ENCODE assay signal across 26 cellular contexts in the genomic region with DNA sequence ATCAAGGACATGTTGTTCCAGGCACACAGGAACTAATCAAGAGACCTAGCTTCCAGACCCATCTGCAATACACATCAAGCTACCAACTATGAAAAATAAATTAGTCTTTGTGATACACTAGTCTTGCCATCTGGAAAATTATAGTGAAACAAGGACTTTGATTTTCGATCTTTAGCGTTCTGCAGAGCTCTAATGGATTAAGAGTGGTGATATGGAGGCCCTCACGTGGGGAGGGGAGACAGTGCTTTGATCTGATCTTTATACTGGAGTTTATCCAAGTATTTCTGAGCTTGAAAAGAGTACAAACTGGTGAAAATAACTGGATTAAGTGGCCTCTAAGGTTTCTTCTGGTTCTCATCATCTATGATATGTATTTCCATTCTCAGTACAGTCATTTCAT.
"Had no signal": no experiment of that assay in that cellular context is flagged by ENCODE, and none has a peak within 500 bp of the region (broad histone marks: within the 10 kb centered on the region; RNA-seq: fewer than 3 reads in every experiment).

No MANE protein-coding gene starts in this region.

- H3K9ac ChIP-seq: parathyroid adenoma had no signal

- H3K4me3 ChIP-seq: esophagus muscularis mucosa, gastroesophageal sphincter, heart left ventricle, hepatocyte, lung, mucosa of descending colon, right lobe of liver, thoracic aorta, tibial nerve, upper lobe of left lung had no signal

- H3K9me3 Mint-ChIP-seq: mesothelial cell of epicardium; stimulated activated naive B cell treated with anti-CD40 and anti-IgM and Interleukin-4, amounts not matched to agents 10 μg/mL and 1 μg/mL and 100 μg/mL, for 72 hours; stimulated activated naive CD8-positive, alpha-beta T cell treated with anti-CD3 and anti-CD28 coated beads, Interleukin-15, Interleukin-2, amounts not matched to agents 100 ng/mL and 50 ng/mL, for 24 hours had no signal

- DNase-seq: dermis blood vessel endothelial cell; effector memory CD4-positive, alpha-beta T cell; foreskin keratinocyte; heart left ventricle; kidney; mesenchymal stem cell; mucosa of descending colon; naive B cell; right lobe of liver; small intestine; stimulated activated CD4-positive, alpha-beta T cell treated with anti-CD3 and anti-CD28 coated beads, Interleukin-15, amount 100 ng/mL, for 24 hours; stimulated activated CD4-positive, alpha-beta T cell treated with anti-CD3 and anti-CD28 coated beads, Interleukin-2, amount 100 ng/mL, for 48 hours; stimulated activated naive B cell treated with anti-CD40 and anti-IgM and Interleukin-4, amounts not matched to agents 10 μg/mL and 1 μg/mL and 100 μg/mL, for 72 hours; upper lobe of left lung had no signal

- H3K9me3 ChIP-seq: esophagus muscularis mucosa, gastroesophageal sphincter, heart left ventricle, mucosa of descending colon, right lobe of liver, thoracic aorta, tibial nerve, upper lobe of left lung had no signal

- H3K4me2 ChIP-seq: hepatocyte had no signal

- H3K4me3 Mint-ChIP-seq: mesothelial cell of epicardium; naive B cell; natural killer cell treated with Interleukin-12 subunit alpha and Interleukin-12 subunit beta and Interleukin-15 and Interleukin-18, amount 100 ng/mL, for 72 hours; neural crest cell; stimulated activated naive B cell treated with anti-CD40 and anti-IgM and Interleukin-4, amounts not matched to agents 10 μg/mL and 1 μg/mL and 100 μg/mL, for 72 hours; stimulated activated naive CD8-positive, alpha-beta T cell treated with anti-CD3 and anti-CD28 coated beads, Interleukin-15, Interleukin-2, amounts not matched to agents 100 ng/mL and 50 ng/mL, for 24 hours had no signal

- H3K27ac Mint-ChIP-seq: mesothelial cell of epicardium; naive B cell; natural killer cell treated with Interleukin-12 subunit alpha and Interleukin-12 subunit beta and Interleukin-15 and Interleukin-18, amount 100 ng/mL, for 72 hours; progenitor cell of endocrine pancreas; stimulated activated naive B cell treated with anti-CD40 and anti-IgM and Interleukin-4, amounts not matched to agents 10 μg/mL and 1 μg/mL and 100 μg/mL, for 72 hours; stimulated activated naive CD8-positive, alpha-beta T cell treated with anti-CD3 and anti-CD28 coated beads, Interleukin-15, Interleukin-2, amounts not matched to agents 100 ng/mL and 50 ng/mL, for 24 hours had no signal

- H3K79me2 ChIP-seq: hepatocyte, parathyroid adenoma had no signal

- H2AFZ ChIP-seq: hepatocyte, parathyroid adenoma had no signal

- H3K36me3 Mint-ChIP-seq: mesothelial cell of epicardium; naive B cell; natural killer cell treated with Interleukin-12 subunit alpha and Interleukin-12 subunit beta and Interleukin-15 and Interleukin-18, amount 100 ng/mL, for 72 hours; stimulated activated naive B cell treated with anti-CD40 and anti-IgM and Interleukin-4, amounts not matched to agents 10 μg/mL and 1 μg/mL and 100 μg/mL, for 72 hours had no signal

- H3K27me3 ChIP-seq: esophagus muscularis mucosa, foreskin keratinocyte, gastroesophageal sphincter, heart left ventricle, hepatocyte, right lobe of liver, tibial nerve, upper lobe of left lung had no signal

- H3K4me1 Mint-ChIP-seq: mesothelial cell of epicardium; naive B cell; neural crest cell; stimulated activated naive B cell treated with anti-CD40 and anti-IgM and Interleukin-4, amounts not matched to agents 10 μg/mL and 1 μg/mL and 100 μg/mL, for 72 hours had no signal

- H3K36me3 ChIP-seq: esophagus muscularis mucosa, gastroesophageal sphincter, heart left ventricle, right lobe of liver, thoracic aorta, tibial nerve, upper lobe of left lung had no signal

- H3K27ac ChIP-seq: esophagus muscularis mucosa, foreskin keratinocyte, gastroesophageal sphincter, heart left ventricle, hepatocyte, parathyroid adenoma, right lobe of liver, thoracic aorta, tibial nerve, upper lobe of left lung had no signal

- H3K4me1 ChIP-seq: esophagus muscularis mucosa, foreskin keratinocyte, gastroesophageal sphincter, heart left ventricle, parathyroid adenoma, right lobe of liver, tibial nerve, upper lobe of left lung had no signal

- H3K27me3 Mint-ChIP-seq: naive B cell; natural killer cell treated with Interleukin-12 subunit alpha and Interleukin-12 subunit beta and Interleukin-15 and Interleukin-18, amount 100 ng/mL, for 72 hours; progenitor cell of endocrine pancreas; stimulated activated naive B cell treated with anti-CD40 and anti-IgM and Interleukin-4, amounts not matched to agents 10 μg/mL and 1 μg/mL and 100 μg/mL, for 72 hours; stimulated activated naive CD8-positive, alpha-beta T cell treated with anti-CD3 and anti-CD28 coated beads, Interleukin-15, Interleukin-2, amounts not matched to agents 100 ng/mL and 50 ng/mL, for 24 hours had no signal
